In genomic region chr12:105279460-105280056, GRCh38 we compare ENCODE assay signal across 8 cellular contexts. TPM values are rescaled to one million over a fixed set of nuclear protein-coding genes. Genes with fewer than 3 reads are reported as not detected.
DNase-seq lines count a peak whose midpoint lies in the region; ATAC-seq and TF ChIP-seq lines count a peak whose summit lies in the region.

No MANE protein-coding gene starts in this region.

- no peak overlapping the region for H3K27ac ChIP-seq in thoracic aorta

- DNase-seq in COR-L47 (lab: John Stamatoyannopoulos, UW) (peak; percentile 27), dedifferentiated amniotic fluid mesenchymal stem cell (ENCODE audit: extremely low spot score) (peak; percentile 24), myocyte (ENCODE audit: low read depth) (peak; percentile 26), thoracic aorta (ENCODE audit: low spot score) (no peak), SKM-1 (lab: John Stamatoyannopoulos, UW; ENCODE audit: unreplicated experiment) (no peak), MG63 (no peak)

- H3K4me1 ChIP-seq in thoracic aorta (ENCODE audit: control insufficient read depth in 1 of 2, low read depth in 2 of 2): peaks cover 0 to 15% of the 10 kb centered on the region in 2 donors

- H3K4me3 ChIP-seq in WI38 (ENCODE audit: low read depth, low read length): no peak overlapping the region
- no peak overlapping the region for H3K4me3 ChIP-seq in thoracic aorta
- H3K4me3 ChIP-seq in MG63: no peak overlapping the region

- no peaks in the 10 kb centered on the region for H3K36me3 ChIP-seq in thoracic aorta
- no peaks in the 10 kb centered on the region for H3K36me3 ChIP-seq in MG63

- H3K9me3 ChIP-seq in thoracic aorta (no peaks in the 10 kb centered on the region), MG63 (no peaks in the 10 kb centered on the region)

- peak; percentile 31; the same call in 1 of the 2 replicates for TF ChIP-seq CTCF in WI38 (IDR thresholded peaks at IDR 0.05; ENCODE audit: low read depth, low read length)
- TF ChIP-seq CTCF in thoracic aorta (IDR thresholded peaks at IDR 0.05): peak; percentile 61

- ATAC-seq in HG02885 (IDR thresholded peaks at IDR 0.05; ENCODE audit: poor library complexity, unreplicated experiment) (peak; percentile 66), thoracic aorta (ENCODE audit: insufficient number of reproducible peaks, low FRiP score, low read depth) (no peak)

- H3K27me3 ChIP-seq in thoracic aorta (replicated peaks; ENCODE audit: insufficient read depth) (no peaks in the 10 kb centered on the region), MG63 (no peaks in the 10 kb centered on the region)

RNA-seq across cellular contexts. Expression of gene APPL2, which starts 43.6 kb away (rescaled TPM):
- 20.4 and 26.1 TPM in 2 replicates for total RNA-seq in myocyte
- 35.6 TPM for polyA plus RNA-seq in myocyte (2012)
- 10 to 100 TPM; 38.2 to 60.9 TPM for total RNA-seq in thoracic aorta
- 20.4 and 30.1 TPM in 2 replicates for total RNA-seq in MG63 (2014; rRNA removed; shearing (Covaris generic); ENCODE audit: low replicate concordance)

RNA-seq across cellular contexts. Expression of gene C12orf75, which starts 50.9 kb away (rescaled TPM):
- total RNA-seq in myocyte (38.7 and 41.4 TPM in 2 replicates), thoracic aorta (10 to 100 TPM; 80.4 to 91.9 TPM)
- polyA plus RNA-seq in myocyte (2012): 89.8 TPM
- total RNA-seq in MG63 (2014; rRNA removed; shearing (Covaris generic); ENCODE audit: low replicate concordance): 189 and 250 TPM in 2 replicates

Comparison
In these comparisons a context has a peak if more than half of its experiments do, and no peak if none do; other contexts are left out.
1. DNase-seq: peak in COR-L47 (single experiment), dedifferentiated amniotic fluid mesenchymal stem cell (single experiment) and myocyte (single experiment); none in thoracic aorta (single experiment), SKM-1 (single experiment) and MG63 (single experiment).